In genomic region chr1:86702954-86703494, GRCh38 we compare ENCODE assay signal across 7 cellular contexts. TPM values are rescaled to one million over a fixed set of nuclear protein-coding genes. Genes with fewer than 3 reads are reported as not detected.
DNase-seq lines count a peak whose midpoint lies in the region; ATAC-seq and TF ChIP-seq lines count a peak whose summit lies in the region.
"Not testable (repeated sequence)": the region's sequence is repeated elsewhere in the genome, so short reads cannot be mapped to it uniquely, and the experiment has no call there.

No MANE protein-coding gene starts in this region.

- not testable (repeated sequence) for H3K27me3 Mint-ChIP-seq in activated CD4-positive, alpha-beta memory T cell treated with anti-CD3 and anti-CD28 coated beads for 36 hours; activated naive CD8-positive, alpha-beta T cell treated with anti-CD3 and anti-CD28 coated beads, Interleukin-2, amount 10 ng/mL, durations not matched to agents 7 days and 5 days; naive B cell

- not testable (repeated sequence) for H3K9me3 Mint-ChIP-seq in activated CD4-positive, alpha-beta memory T cell treated with anti-CD3 and anti-CD28 coated beads for 36 hours; activated naive CD8-positive, alpha-beta T cell treated with anti-CD3 and anti-CD28 coated beads, Interleukin-2, amount 10 ng/mL, durations not matched to agents 7 days and 5 days; naive B cell

- peak overlapping the region; percentile 90 for H3K4me2 ChIP-seq in OCI-LY3 (ENCODE audit: low read length)
- peak overlapping the region; percentile 97 for H3K4me2 ChIP-seq in skeletal muscle satellite cell (ENCODE audit: low read length)

- H3K4me1 ChIP-seq in OCI-LY3 (ENCODE audit: low read length) (peaks cover 18% of the 10 kb centered on the region), skeletal muscle satellite cell (ENCODE audit: control insufficient read depth, insufficient read depth, low read length) (peaks cover 17% of the 10 kb centered on the region)
- not testable (repeated sequence) for H3K4me1 ChIP-seq in endocrine pancreas (ENCODE audit: control insufficient read depth, insufficient read depth, low read length)

- ATAC-seq in activated naive CD8-positive, alpha-beta T cell treated with anti-CD3 and anti-CD28 coated beads, Interleukin-2, amount 10 ng/mL, durations not matched to agents 7 days and 5 days (ENCODE audit: low read depth); naive B cell (ENCODE audit: low read depth in 2 of 2): not testable (repeated sequence)

- H3K4me1 Mint-ChIP-seq in activated CD4-positive, alpha-beta memory T cell treated with anti-CD3 and anti-CD28 coated beads for 36 hours (ENCODE audit: low read depth) = peaks cover 30% of the 10 kb centered on the region
- peaks cover 19% of the 10 kb centered on the region for H3K4me1 Mint-ChIP-seq in activated naive CD8-positive, alpha-beta T cell treated with anti-CD3 and anti-CD28 coated beads, Interleukin-2, amount 10 ng/mL, durations not matched to agents 7 days and 5 days
- H3K4me1 Mint-ChIP-seq in naive B cell = peaks cover 37 to 46% (median 40%) of the 10 kb centered on the region in 3 donors

- peak overlapping the region; percentile 98 for H3K27ac Mint-ChIP-seq in activated CD4-positive, alpha-beta memory T cell treated with anti-CD3 and anti-CD28 coated beads for 36 hours
- H3K27ac Mint-ChIP-seq in activated naive CD8-positive, alpha-beta T cell treated with anti-CD3 and anti-CD28 coated beads, Interleukin-2, amount 10 ng/mL, durations not matched to agents 7 days and 5 days = peak overlapping the region; percentile 97
- peak overlapping the region in 3 of 6 donors; percentile 95 to 98 (median 97) for H3K27ac Mint-ChIP-seq in naive B cell

- H4K20me1 ChIP-seq in OCI-LY3 (ENCODE audit: insufficient read depth, low read length) = not testable (repeated sequence)

- H3K4me3 ChIP-seq in GM12865 (ENCODE audit: low read depth, low read length) = peak overlapping the region; percentile 68
- peak overlapping the region; percentile 93 for H3K4me3 ChIP-seq in OCI-LY3 (ENCODE audit: low read length)
- H3K4me3 ChIP-seq in endocrine pancreas (ENCODE audit: control insufficient read depth, insufficient read depth, low read length) = peak overlapping the region; percentile 98
- H3K4me3 ChIP-seq in skeletal muscle satellite cell (ENCODE audit: low read length) = not testable (repeated sequence)

- CTCF ChIA-PET in activated CD4-positive, alpha-beta memory T cell treated with anti-CD3 and anti-CD28 coated beads for 36 hours (lab: Charles Lee) = interaction anchor here (1.0 to 4.3 kb wide), 8 partner anchors 12 to 323 kb away, joined by 3 to 31 read pairs (median 6); partner anchors contain the start of genes HS2ST1, ODF2L and SELENOF

- H3K4me3 Mint-ChIP-seq in activated CD4-positive, alpha-beta memory T cell treated with anti-CD3 and anti-CD28 coated beads for 36 hours = peak overlapping the region; percentile 54
- H3K4me3 Mint-ChIP-seq in activated naive CD8-positive, alpha-beta T cell treated with anti-CD3 and anti-CD28 coated beads, Interleukin-2, amount 10 ng/mL, durations not matched to agents 7 days and 5 days = peak overlapping the region; percentile 90
- peak overlapping the region; percentile 10 to 99 (median 98) for H3K4me3 Mint-ChIP-seq in naive B cell

- peaks cover 33% of the 10 kb centered on the region for H3K79me2 ChIP-seq in OCI-LY3 (ENCODE audit: low read length)

- not testable (repeated sequence) for DNase-seq in GM12865 (ENCODE audit: low read depth); activated CD4-positive, alpha-beta memory T cell treated with anti-CD3 and anti-CD28 coated beads for 36 hours; activated naive CD8-positive, alpha-beta T cell treated with anti-CD3 and anti-CD28 coated beads, Interleukin-2, amount 10 ng/mL, durations not matched to agents 7 days and 5 days; naive B cell

- peak overlapping the region; percentile 84; the same call in 1 of the 2 replicates for H3K9ac ChIP-seq in OCI-LY3 (ENCODE audit: low read length)
- H3K9ac ChIP-seq in endocrine pancreas (ENCODE audit: control insufficient read depth, insufficient read depth, low read length); skeletal muscle satellite cell (ENCODE audit: low read depth, low read length): not testable (repeated sequence)

- not testable (repeated sequence) for H3K36me3 Mint-ChIP-seq in activated CD4-positive, alpha-beta memory T cell treated with anti-CD3 and anti-CD28 coated beads for 36 hours; activated naive CD8-positive, alpha-beta T cell treated with anti-CD3 and anti-CD28 coated beads, Interleukin-2, amount 10 ng/mL, durations not matched to agents 7 days and 5 days; naive B cell

- POLR2A ChIA-PET in activated CD4-positive, alpha-beta memory T cell treated with anti-CD3 and anti-CD28 coated beads for 36 hours (lab: Charles Lee) = interaction anchor here (1.3 to 3.8 kb wide), 3 partner anchors 13 to 212 kb away, joined by 3 to 34 read pairs (median 20); partner anchors contain the start of genes HS2ST1 and SELENOF
- POLR2A ChIA-PET in activated naive CD8-positive, alpha-beta T cell treated with anti-CD3 and anti-CD28 coated beads, Interleukin-2, amount 10 ng/mL, durations not matched to agents 7 days and 5 days (lab: Charles Lee) = interaction anchor here (0.7 to 2.8 kb wide), 5 partner anchors 12 to 342 kb away, joined by 3 to 32 read pairs (median 14); partner anchors contain the start of gene ODF2L

- not testable (repeated sequence) for H3K9me3 ChIP-seq in OCI-LY3 (ENCODE audit: insufficient read depth, low read length); endocrine pancreas (ENCODE audit: control insufficient read depth, low read length); skeletal muscle satellite cell (replicated peaks; ENCODE audit: low read length)

- intact Hi-C loops in activated CD4-positive, alpha-beta memory T cell treated with anti-CD3 and anti-CD28 coated beads for 36 hours (cut with micrococcal nuclease) = loop anchor here (10.0 kb wide), 3 partner anchors 342 to 632 kb away; no protein-coding TSS in a partner anchor

- TF ChIP-seq CTCF in GM12865 (IDR thresholded peaks at IDR 0.05; ENCODE audit: insufficient read depth, low read depth, low read length, missing control alignments); OCI-LY3 (IDR thresholded peaks at IDR 0.05; ENCODE audit: low read depth, low read length): not testable (repeated sequence)

- 0 out of 2 replicates have a peak overlapping the region, but pooled peaks have one; percentile 98 for H2AFZ ChIP-seq in OCI-LY3 (ENCODE audit: low read depth, low read length)

- not testable (repeated sequence) for H3K27ac ChIP-seq in OCI-LY3 (ENCODE audit: low read length)

- not testable (repeated sequence) for H3K36me3 ChIP-seq in OCI-LY3 (replicated peaks; ENCODE audit: low read depth, low read length); endocrine pancreas (ENCODE audit: control insufficient read depth, insufficient read depth, low read length); skeletal muscle satellite cell (ENCODE audit: insufficient read depth, low read length)

- H3K27me3 ChIP-seq in OCI-LY3 (ENCODE audit: low read depth, low read length); endocrine pancreas (ENCODE audit: control insufficient read depth, insufficient read depth, low read length); skeletal muscle satellite cell (ENCODE audit: control insufficient read depth, insufficient read depth, low read length): not testable (repeated sequence)

RNA-seq across cellular contexts. Expression of gene SH3GLB1, which starts 1.4 kb away (rescaled TPM):
- 10 to 100 TPM; 64.3 to 65.3 TPM for total RNA-seq in activated CD4-positive, alpha-beta memory T cell treated with anti-CD3 and anti-CD28 coated beads for 36 hours
- total RNA-seq in activated naive CD8-positive, alpha-beta T cell treated with anti-CD3 and anti-CD28 coated beads, Interleukin-2, amount 10 ng/mL, durations not matched to agents 7 days and 5 days = 10 to 100 TPM; 62.4 to 71.0 TPM
- 10 to 100 TPM; 34.7 to 52.8 (median 45.6) TPM for polyA plus RNA-seq in naive B cell (ENCODE audit: low read depth in 6 of 6)
- 38.2 and 44.1 TPM in 2 replicates for total RNA-seq in skeletal muscle satellite cell (2012; rRNA removed)
